Comparison of ENCODE assay signal across 8 cellular contexts in genomic region chrX:71543316-71543715, GRCh38. TPM values are rescaled to one million over a fixed set of nuclear protein-coding genes. Genes with fewer than 3 reads are reported as not detected.
DNase-seq lines count a peak whose midpoint lies in the region; ATAC-seq and TF ChIP-seq lines count a peak whose summit lies in the region.

No MANE protein-coding gene starts in this region.

- H3K4me3 ChIP-seq in A673 (ENCODE audit: low read depth, low read length, poor library complexity, severe bottlenecking) (no peak overlapping the region), HEK293 (ENCODE audit: low read depth, low read length) (no peak overlapping the region), esophagus squamous epithelium (no peak overlapping the region)

- H3K36me3 ChIP-seq in A673 (ENCODE audit: insufficient read depth, low read length, poor library complexity, severe bottlenecking) (peaks cover 50% of the 10 kb centered on the region), HEK293 (ENCODE audit: control insufficient read depth in 2 of 2, insufficient read depth in 1 of 2, low read length in 2 of 2) (peaks cover 14 to 50% of the 10 kb centered on the region in 2 experiments), esophagus squamous epithelium (peaks cover 7 to 45% (median 7%) of the 10 kb centered on the region in 3 donors)

- H3K4me1 ChIP-seq in A673 (ENCODE audit: insufficient read depth, low read length, poor library complexity, severe bottlenecking) (peaks cover 18% of the 10 kb centered on the region), HEK293 (ENCODE audit: control insufficient read depth, insufficient read depth, low read length) (peaks cover 22% of the 10 kb centered on the region), esophagus squamous epithelium (peaks cover 0 to 67% (median 6%) of the 10 kb centered on the region in 3 donors)

- H3K27me3 ChIP-seq in A673 (replicated peaks; ENCODE audit: insufficient read depth, low read depth, low read length, poor library complexity) (no peaks in the 10 kb centered on the region), esophagus squamous epithelium (no peaks in the 10 kb centered on the region)

- H3K4me3 Mint-ChIP-seq in activated T-helper 2 cell treated with anti-CD3 and anti-CD28 coated beads, Interferon-gamma antibody, Interleukin-2, Interleukin-4, amounts not matched to agents 10 μg/mL and 5 μg/mL and 100 μg/mL, durations not matched to agents 14 hours and 24 hours and 36 hours (ENCODE audit: low read depth): peak overlapping the region; percentile 37
- H3K4me3 Mint-ChIP-seq in immature natural killer cell: peak overlapping the region; percentile 9 to 97 (median 40)

- no TSS peak for BruUV-seq in A673 (replicated peaks; lab: Mats Ljungman, UMichigan)

- CTCF ChIA-PET in A673 (lab: Charles Lee) (no interaction called here), HEK293 (lab: Yijun Ruan, JAX) (no interaction called here)

- H3K27ac ChIP-seq in A673 (ENCODE audit: low read depth, low read length, poor library complexity, severe bottlenecking): no peak overlapping the region
- no peak overlapping the region for H3K27ac ChIP-seq in HEK293 (ENCODE audit: extremely low read depth, low read depth, low read length)
- peak overlapping the region in 2 of 4 donors; percentile 48 to 52 for H3K27ac ChIP-seq in esophagus squamous epithelium

- DNase-seq in A673 (ENCODE audit: low spot score) (peak; percentile 70), immature natural killer cell (no peak), esophagus squamous epithelium (lab: John Stamatoyannopoulos, UW) (no peak), SHP77 (lab: John Stamatoyannopoulos, UW) (no peak)
- DNase-seq in activated T-helper 2 cell treated with anti-CD3 and anti-CD28 coated beads, Interferon-gamma antibody, Interleukin-2, Interleukin-4, amounts not matched to agents 10 μg/mL and 5 μg/mL and 100 μg/mL, durations not matched to agents 14 hours and 24 hours and 36 hours (ENCODE audit: low spot score): no peak

- intact Hi-C loops in A673 (cut with micrococcal nuclease; ENCODE audit: unreplicated experiment) (no loop called here), esophagus squamous epithelium (cut with DNase I) (no loop called here)
- intact Hi-C loops in activated T-helper 2 cell treated with anti-CD3 and anti-CD28 coated beads, Interferon-gamma antibody, Interleukin-2, Interleukin-4, amounts not matched to agents 10 μg/mL and 5 μg/mL and 100 μg/mL, durations not matched to agents 14 hours and 24 hours and 36 hours (cut with micrococcal nuclease): no loop called here

- ATAC-seq in HG02970 (IDR thresholded peaks at IDR 0.05; ENCODE audit: low FRiP score, unreplicated experiment): no peak
- no peak for ATAC-seq in GM21825 (IDR thresholded peaks at IDR 0.05; ENCODE audit: unreplicated experiment)

- peak overlapping the region; percentile 93 for H3K27ac Mint-ChIP-seq in activated T-helper 2 cell treated with anti-CD3 and anti-CD28 coated beads, Interferon-gamma antibody, Interleukin-2, Interleukin-4, amounts not matched to agents 10 μg/mL and 5 μg/mL and 100 μg/mL, durations not matched to agents 14 hours and 24 hours and 36 hours
- H3K27ac Mint-ChIP-seq in immature natural killer cell: peak overlapping the region; percentile 15 to 76 (median 47)

- no peaks in the 10 kb centered on the region for H3K9me3 Mint-ChIP-seq in activated T-helper 2 cell treated with anti-CD3 and anti-CD28 coated beads, Interferon-gamma antibody, Interleukin-2, Interleukin-4, amounts not matched to agents 10 μg/mL and 5 μg/mL and 100 μg/mL, durations not matched to agents 14 hours and 24 hours and 36 hours
- H3K9me3 Mint-ChIP-seq in immature natural killer cell: no peaks in the 10 kb centered on the region

- no peak for TF ChIP-seq CTCF in A673 (conservative IDR thresholded peaks at IDR 0.05; ENCODE audit: low read depth, low read length)
- no peak for TF ChIP-seq CTCF in HEK293 (tag by site-specific recombination; IDR thresholded peaks at IDR 0.05)
- no peak for TF ChIP-seq CTCF in esophagus squamous epithelium (IDR thresholded peaks at IDR 0.05)

- H3K36me3 Mint-ChIP-seq in activated T-helper 2 cell treated with anti-CD3 and anti-CD28 coated beads, Interferon-gamma antibody, Interleukin-2, Interleukin-4, amounts not matched to agents 10 μg/mL and 5 μg/mL and 100 μg/mL, durations not matched to agents 14 hours and 24 hours and 36 hours (ENCODE audit: low read depth): peaks cover 80% of the 10 kb centered on the region
- peaks cover 3 to 20% (median 4%) of the 10 kb centered on the region in 3 donors for H3K36me3 Mint-ChIP-seq in immature natural killer cell

- H3K9me3 ChIP-seq in A673 (ENCODE audit: low read depth, low read length, poor library complexity, severe bottlenecking): no peaks in the 10 kb centered on the region
- H3K9me3 ChIP-seq in HEK293 (ENCODE audit: control insufficient read depth, insufficient read depth, low read depth, low read length): no peaks in the 10 kb centered on the region
- H3K9me3 ChIP-seq in esophagus squamous epithelium: no peaks in the 10 kb centered on the region

- POLR2A ChIA-PET in A673 (lab: Charles Lee; ENCODE audit: low non-redundant PET): interaction anchor here (0.5 kb wide), 1 partner anchor 9 kb away, joined by 3 read pairs; no protein-coding TSS in a partner anchor
- POLR2A ChIA-PET in HEK293 (lab: Yijun Ruan, JAX): interaction anchor here (1.1 to 1.3 kb wide), 2 partner anchors 9 to 10 kb away, joined by 4 to 5 read pairs; partner anchors contain the start of gene OGT

- no peak for TF ChIP-seq POLR2A in esophagus squamous epithelium (IDR thresholded peaks at IDR 0.05)

- WGBS in esophagus squamous epithelium, 2 donors: 7 to 36% methylated on average over 2 of the region's 2 CpGs

- peaks cover 40% of the 10 kb centered on the region for H3K4me1 Mint-ChIP-seq in activated T-helper 2 cell treated with anti-CD3 and anti-CD28 coated beads, Interferon-gamma antibody, Interleukin-2, Interleukin-4, amounts not matched to agents 10 μg/mL and 5 μg/mL and 100 μg/mL, durations not matched to agents 14 hours and 24 hours and 36 hours (ENCODE audit: low read depth)
- peaks cover 67 to 85% of the 10 kb centered on the region in 2 donors for H3K4me1 Mint-ChIP-seq in immature natural killer cell

- H3K27me3 Mint-ChIP-seq in activated T-helper 2 cell treated with anti-CD3 and anti-CD28 coated beads, Interferon-gamma antibody, Interleukin-2, Interleukin-4, amounts not matched to agents 10 μg/mL and 5 μg/mL and 100 μg/mL, durations not matched to agents 14 hours and 24 hours and 36 hours (ENCODE audit: low read depth): no peaks in the 10 kb centered on the region
- peaks cover 0 to 2% (median 0%) of the 10 kb centered on the region in 3 donors for H3K27me3 Mint-ChIP-seq in immature natural killer cell (ENCODE audit: low read depth in 3 of 3)

TF ChIP-seq in HEK293, 187 proteins besides CTCF, POLR2A, EP300 and RAD21:
- no peak for TF ChIP-seq FEZF1 (tag by site-specific recombination; IDR thresholded peaks at IDR 0.05)
- TF ChIP-seq HIC1 (tag by site-specific recombination; IDR thresholded peaks at IDR 0.05): peak; percentile 65
- TF ChIP-seq ZNF610 (tag by site-specific recombination; IDR thresholded peaks at IDR 0.05; ENCODE audit: borderline replicate concordance): no peak
- TF ChIP-seq ZNF629 (tag by site-specific recombination; IDR thresholded peaks at IDR 0.05): 0 out of 2 replicates have a peak, but pooled peaks have one; percentile 9
- TF ChIP-seq INSM2 (tag by site-specific recombination; IDR thresholded peaks at IDR 0.05): 0 out of 2 replicates have a peak, but pooled peaks have one; percentile 35
TF ChIP-seq in HEK293: peak in this region for 3.

RNA-seq across cellular contexts. Expression of gene OGT, which starts 10.4 kb away (rescaled TPM):
- total RNA-seq in A673 (2021) (130 and 150 TPM in 2 replicates), esophagus squamous epithelium (100 to 1,000 TPM in 1 of 4 donors, 10 to 100 TPM in 3; 56.3 to 157 (median 67.0) TPM)
- 224 and 231 TPM in 2 replicates for total RNA-seq in activated T-helper 2 cell treated with anti-CD3 and anti-CD28 coated beads, Interferon-gamma antibody, Interleukin-2, Interleukin-4, amounts not matched to agents 10 μg/mL and 5 μg/mL and 100 μg/mL, durations not matched to agents 14 hours and 24 hours and 36 hours
- polyA plus RNA-seq in immature natural killer cell: 10 to 100 TPM; 26.4 to 35.5 (median 28.7) TPM

RNA-seq across cellular contexts. Expression of gene GCNA, which starts 34.9 kb away (rescaled TPM):
- 1.8 and 3.0 TPM in 2 replicates for total RNA-seq in A673 (2021)
- 3.4 and 3.5 TPM in 2 replicates for total RNA-seq in activated T-helper 2 cell treated with anti-CD3 and anti-CD28 coated beads, Interferon-gamma antibody, Interleukin-2, Interleukin-4, amounts not matched to agents 10 μg/mL and 5 μg/mL and 100 μg/mL, durations not matched to agents 14 hours and 24 hours and 36 hours
- polyA plus RNA-seq in immature natural killer cell: 1 to 10 TPM in 2 of 3 donors, under 1 TPM in 1; 0.63 to 1.8 (median 1.3) TPM
- 1 to 10 TPM in 2 of 4 donors, under 1 TPM in 2; 0.35 to 3.1 (median 0.84) TPM for total RNA-seq in esophagus squamous epithelium
